ENCODE assay signal across 1 cellular context in the genomic region with DNA sequence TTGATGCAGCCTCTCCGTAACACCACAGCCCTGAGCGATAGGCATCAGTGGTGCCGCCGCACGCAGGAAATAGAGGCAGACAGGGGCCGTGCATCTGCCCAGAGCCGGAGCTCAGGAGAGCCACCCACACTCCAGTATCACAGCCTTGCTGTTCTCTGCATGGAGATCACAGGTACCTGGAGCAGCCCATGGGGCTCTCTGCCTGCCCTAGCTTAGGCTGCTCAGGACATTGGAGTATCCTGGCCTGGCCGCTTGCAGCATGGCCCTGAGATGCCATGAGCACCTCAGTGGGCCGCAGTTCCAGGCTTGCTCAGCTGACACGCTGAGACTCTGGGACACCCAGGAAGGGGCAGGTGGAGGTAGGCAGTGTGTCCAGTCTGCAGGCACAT.
A peak's percentile ranks its signal among the peaks of the same experiment; 100 is the strongest.
TF ChIP-seq lines count a peak whose summit lies in the region.

No MANE protein-coding gene starts in this region.

TF ChIP-seq in HepG2, 621 proteins besides CTCF, POLR2A, EP300 and RAD21:
- TF ChIP-seq CEBPB (IDR thresholded peaks at IDR 0.05; ENCODE audit: borderline replicate concordance, low read depth, low read length) (no peak), EED (CRISPR knock-in tag; IDR thresholded peaks at IDR 0.05) (0 out of 2 replicates have a peak, but pooled peaks have one; percentile 51)
